Comparison of ENCODE assay signal across 9 cellular contexts in genomic region chr16:53080345-53081031, GRCh38. TPM values are rescaled to one million over a fixed set of nuclear protein-coding genes. Genes with fewer than 3 reads are reported as not detected.
DNase-seq lines count a peak whose midpoint lies in the region; ATAC-seq, FAIRE-seq and TF ChIP-seq lines count a peak whose summit lies in the region.
"Had no signal": no experiment of that assay in that cellular context is flagged by ENCODE, and none has a peak within 500 bp of the region (broad histone marks: within the 10 kb centered on the region; RNA-seq: fewer than 3 reads in every experiment).

No MANE protein-coding gene starts in this region.

- H3K4me2 ChIP-seq in HepG2 (ENCODE audit: low read depth, low read length), result no peak overlapping the region

- H3K27me3 Mint-ChIP-seq in chondrocyte (ENCODE audit: low read depth), result no peaks in the 10 kb centered on the region
- H3K27me3 Mint-ChIP-seq in CD8-positive, alpha-beta memory T cell, result no peaks in the 10 kb centered on the region

- no peak for TF ChIP-seq RAD21 in HepG2 (CRISPR knock-in tag; IDR thresholded peaks at IDR 0.05)

- peaks cover 1% of the 10 kb centered on the region for H3K36me3 Mint-ChIP-seq in chondrocyte (ENCODE audit: low read depth)
- peaks cover 8 to 14% (median 12%) of the 10 kb centered on the region in 3 donors for H3K36me3 Mint-ChIP-seq in CD8-positive, alpha-beta memory T cell

- no peak for TF ChIP-seq EP300 in HepG2 (IDR thresholded peaks at IDR 0.05; ENCODE audit: low read depth in 2 of 2, low read length in 2 of 2)
- TF ChIP-seq EP300 in HepG2 (CRISPR knock-in tag; IDR thresholded peaks at IDR 0.05; ENCODE audit: borderline replicate concordance), result no peak
- TF ChIP-seq EP300 in suprapubic skin (IDR thresholded peaks at IDR 0.05), result no peak

- ATAC-seq in HepG2 (peak; percentile 39; the same call in 2 of the 3 replicates), GM18517 (IDR thresholded peaks at IDR 0.05; ENCODE audit: unreplicated experiment) (no peak)
- ATAC-seq: T-cell had no signal

- H3K4me3 ChIP-seq in HepG2 (replicated peaks in 1 of 3; ENCODE audit: insufficient read depth in 1 of 3, low read depth in 2 of 3, low read length in 3 of 3), result no peak overlapping the region
- peak overlapping the region; percentile 4 for H3K4me3 ChIP-seq in suprapubic skin
- H3K4me3 ChIP-seq in CD8-positive, alpha-beta memory T cell (ENCODE audit: low read length), result no peak overlapping the region

- peak overlapping the region; percentile 44 for H3K4me3 Mint-ChIP-seq in chondrocyte (ENCODE audit: unreplicated experiment)
- peak overlapping the region in 1 of 7 donors; percentile 49 for H3K4me3 Mint-ChIP-seq in CD8-positive, alpha-beta memory T cell
- H3K4me3 Mint-ChIP-seq: T-cell had no signal

- WGBS in HepG2 (ENCODE audit: low lambda C conversion rate), result 91% methylated on average over 8 of the region's 8 CpGs
- 24% methylated on average over 8 of the region's 8 CpGs for WGBS in suprapubic skin

- POLR2A ChIA-PET in HepG2 (lab: Yijun Ruan, JAX), result interaction anchor here (0.6 kb wide), 1 partner anchor 423 kb away, joined by 3 read pairs; no protein-coding TSS in a partner anchor
- POLR2A ChIA-PET in CD8-positive, alpha-beta memory T cell (lab: Charles Lee), result no interaction called here

- peak; percentile 99 for DNase-seq in HPDE6-E6E7 (ENCODE audit: extremely low spot score)
- no peak for DNase-seq in chondrocyte (ENCODE audit: low spot score)
- DNase-seq in HepG2 (ENCODE audit: low spot score), result no peak
- peak in 1 of 2 donors; percentile 78 for DNase-seq in suprapubic skin (ENCODE audit: low spot score in 2 of 2)
- no peak for DNase-seq in stimulated activated CD4-positive, alpha-beta T cell treated with anti-CD3 and anti-CD28 coated beads, Interleukin-2, amount 100 ng/mL, for 48 hours
- DNase-seq in GM19239 (ENCODE audit: insufficient read length, low spot score), result no peak
- no peak for DNase-seq in CD8-positive, alpha-beta memory T cell
- DNase-seq: T-cell had no signal

- H3K79me2 ChIP-seq in HepG2 (ENCODE audit: insufficient read depth, low read length), result peaks cover 45% of the 10 kb centered on the region

- no peaks in the 10 kb centered on the region for H3K27me3 ChIP-seq in HepG2 (ENCODE audit: control insufficient read depth in 1 of 2, insufficient read depth in 2 of 2, low read length in 2 of 2)
- no peaks in the 10 kb centered on the region for H3K27me3 ChIP-seq in suprapubic skin
- no peaks in the 10 kb centered on the region for H3K27me3 ChIP-seq in CD8-positive, alpha-beta memory T cell (ENCODE audit: insufficient read depth, low read length, poor library complexity, severe bottlenecking)

- no peaks in the 10 kb centered on the region for H3K9me3 ChIP-seq in HepG2 (ENCODE audit: low read length)
- no peaks in the 10 kb centered on the region for H3K9me3 ChIP-seq in suprapubic skin
- H3K9me3 ChIP-seq in CD8-positive, alpha-beta memory T cell (ENCODE audit: low read length), result no peaks in the 10 kb centered on the region

- FAIRE-seq in HepG2 (lab: Jason Lieb, UNC), result no peak
- FAIRE-seq in GM19239 (lab: Jason Lieb, UNC), result no peak

- H3K9ac ChIP-seq in HepG2 (ENCODE audit: insufficient read depth, low read depth, low read length), result no peak overlapping the region

- intact Hi-C loops in HepG2 (cut with micrococcal nuclease; ENCODE audit: unreplicated experiment), result no loop called here

- peaks cover 77% of the 10 kb centered on the region for H3K4me1 Mint-ChIP-seq in chondrocyte (ENCODE audit: low read depth)
- peaks cover 18 to 29% (median 22%) of the 10 kb centered on the region in 3 donors for H3K4me1 Mint-ChIP-seq in CD8-positive, alpha-beta memory T cell
- H3K4me1 Mint-ChIP-seq: T-cell had no signal

- no peak overlapping the region for H2AFZ ChIP-seq in HepG2 (ENCODE audit: low read length)

- H3K9me3 Mint-ChIP-seq in chondrocyte (ENCODE audit: low read depth), result no peaks in the 10 kb centered on the region
- H3K9me3 Mint-ChIP-seq in CD8-positive, alpha-beta memory T cell, result no peaks in the 10 kb centered on the region
- H3K9me3 Mint-ChIP-seq: T-cell had no signal

- BruUV-seq in HepG2 (replicated peaks; lab: Mats Ljungman, UMichigan), result no TSS peak

- peaks cover 11% of the 10 kb centered on the region; the same call in 1 of the 2 replicates for H4K20me1 ChIP-seq in HepG2 (ENCODE audit: insufficient read depth, low read length)

- peak overlapping the region; percentile 93 for H3K27ac Mint-ChIP-seq in chondrocyte (ENCODE audit: unreplicated experiment)
- H3K27ac Mint-ChIP-seq in CD8-positive, alpha-beta memory T cell, result peak overlapping the region in 2 of 8 donors; percentile 8 to 32
- H3K27ac Mint-ChIP-seq: T-cell had no signal

- H3K36me3 ChIP-seq in HepG2 (replicated peaks in 1 of 2; ENCODE audit: control insufficient read depth in 1 of 2, insufficient read depth in 2 of 2, low read length in 2 of 2) (peaks cover 2 to 3% of the 10 kb centered on the region in 2 experiments; a peak in 2 of 5 replicates), suprapubic skin (no peaks in the 10 kb centered on the region)
- no peaks in the 10 kb centered on the region for H3K36me3 ChIP-seq in CD8-positive, alpha-beta memory T cell (ENCODE audit: insufficient read depth, low read length)

- in situ Hi-C loops in HepG2 (cut with HindIII; ENCODE audit: extremely low pct_ligation_motif_present, low pct_unique_long_range_greater_than_20kb), result no loop called here

- TF ChIP-seq POLR2A in HepG2 (IDR thresholded peaks at IDR 0.05; ENCODE audit: insufficient read depth in 1 of 2, low read depth in 2 of 2, low read length in 2 of 2) (no peak), suprapubic skin (IDR thresholded peaks at IDR 0.05) (no peak)

- peaks cover 13% of the 10 kb centered on the region for H3K4me1 ChIP-seq in HepG2 (ENCODE audit: insufficient read depth, low read length)
- peaks cover 68% of the 10 kb centered on the region for H3K4me1 ChIP-seq in suprapubic skin
- no peaks in the 10 kb centered on the region for H3K4me1 ChIP-seq in CD8-positive, alpha-beta memory T cell (ENCODE audit: insufficient read depth, low read length)

- H3K27ac ChIP-seq in HepG2 (ENCODE audit: extremely low read length, insufficient read depth, low read length), result no peak overlapping the region
- H3K27ac ChIP-seq in suprapubic skin, result peak overlapping the region; percentile 76
- H3K27ac ChIP-seq in CD8-positive, alpha-beta memory T cell (ENCODE audit: low read depth, low read length), result no peak overlapping the region

- CTCF ChIA-PET in HepG2 (lab: Yijun Ruan, JAX; ENCODE audit: low intra/inter-chr PET ratio, low total read pairs), result no interaction called here
- CTCF ChIA-PET in CD8-positive, alpha-beta memory T cell (lab: Charles Lee), result interaction anchor here (1.6 kb wide), 1 partner anchor 26 kb away, joined by 7 read pairs; the partner anchor contains the start of gene CHD9

- peak; percentile 7 for TF ChIP-seq CTCF in chondrocyte (IDR thresholded peaks at IDR 0.05)
- TF ChIP-seq CTCF in HepG2 (CRISPR knock-in tag; IDR thresholded peaks at IDR 0.05), result no peak
- TF ChIP-seq CTCF in suprapubic skin (IDR thresholded peaks at IDR 0.05), result no peak

RNA-seq across cellular contexts. Expression of gene CHD9, which starts 25.7 kb away (rescaled TPM):
- 68.6 to 116 TPM (median 72.7 TPM) in 3 replicates for total RNA-seq in chondrocyte
- total RNA-seq in HepG2 (2016; rRNA removed; fragmentation: Illumina TruSeq; extraction: Trizol), result 27.7 and 31.0 TPM in 2 replicates
- 27.5 and 34.1 TPM in 2 replicates for total RNA-seq in HepG2 (2016; cell fraction: cytosol; rRNA removed; fragmentation: Illumina TruSeq; extraction: Trizol; ENCODE audit: low read depth)
- 24.3 and 27.8 TPM in 2 replicates for total RNA-seq in HepG2 (2016; cell fraction: insoluble cytoplasmic fraction; rRNA removed; fragmentation: Illumina TruSeq; extraction: Trizol)
- total RNA-seq in HepG2 (2016; cell fraction: membrane; rRNA removed; fragmentation: Illumina TruSeq; extraction: Trizol), result 36.3 and 42.8 TPM in 2 replicates
- 59.7 and 62.9 TPM in 2 replicates for total RNA-seq in HepG2 (2016; cell fraction: nucleus; rRNA removed; fragmentation: Illumina TruSeq; extraction: Trizol)
- 15.6 and 23.4 TPM in 2 replicates for polyA plus RNA-seq in HepG2 (2011; rRNA removed)
- polyA plus RNA-seq in HepG2 (2011; cell fraction: cytosol; rRNA removed), result 4.6 and 8.3 TPM in 2 replicates
- 14.2 and 15.9 TPM in 2 replicates for polyA plus RNA-seq in HepG2 (2011; cell fraction: nucleus; rRNA removed)
- 12.6 and 14.0 TPM in 2 replicates for polyA plus RNA-seq in HepG2 (2012)
- polyA plus RNA-seq in HepG2 (2016; cell fraction: cytosol; fragmentation: Illumina TruSeq; extraction: Trizol; ENCODE audit: low read depth), result 3.8 and 4.6 TPM in 2 replicates
- polyA plus RNA-seq in HepG2 (2016; cell fraction: insoluble cytoplasmic fraction; fragmentation: Illumina TruSeq; extraction: Trizol; ENCODE audit: low read depth), result 13.8 and 14.0 TPM in 2 replicates
- polyA plus RNA-seq in HepG2 (2016; cell fraction: membrane; fragmentation: Illumina TruSeq; extraction: Trizol; ENCODE audit: low read depth), result 4.5 and 4.8 TPM in 2 replicates
- polyA plus RNA-seq in HepG2 (2016; cell fraction: nucleus; fragmentation: Illumina TruSeq; extraction: Trizol; ENCODE audit: insufficient read depth, low read depth), result 28.9 and 31.3 TPM in 2 replicates
- 41.1 and 58.0 TPM in 2 replicates for polyA minus RNA-seq in HepG2 (2011; rRNA and poly(A)+ RNA removed; ENCODE audit: low replicate concordance)
- polyA minus RNA-seq in HepG2 (2011; cell fraction: cytosol; rRNA and poly(A)+ RNA removed), result 25.3 and 26.6 TPM in 2 replicates
- 164 and 186 TPM in 2 replicates for polyA minus RNA-seq in HepG2 (2011; cell fraction: nucleus; rRNA and poly(A)+ RNA removed)
- 100 to 1,000 TPM in 1 of 4 donors, 10 to 100 TPM in 3; 56.6 to 129 (median 70.4) TPM for total RNA-seq in suprapubic skin
- 10 to 100 TPM; 17.4 to 21.8 TPM for total RNA-seq in CD8-positive, alpha-beta memory T cell
- 57.4 TPM for polyA plus RNA-seq in CD8-positive, alpha-beta memory T cell

RNA-seq across cellular contexts. Expression of gene CHD9NB, which starts 27.8 kb away (rescaled TPM):
- total RNA-seq in chondrocyte (0.85 to 3.1 TPM (median 1.5 TPM) in 3 replicates), HepG2 (2016; rRNA removed; fragmentation: Illumina TruSeq; extraction: Trizol) (0.18 and 0.34 TPM in 2 replicates), suprapubic skin (10 to 100 TPM in 3 of 4 donors, 1 to 10 TPM in 1; 8.7 to 33.3 (median 17.0) TPM)
- total RNA-seq in HepG2 (2016; cell fraction: cytosol; rRNA removed; fragmentation: Illumina TruSeq; extraction: Trizol; ENCODE audit: low read depth), result 0.18 and 0.30 TPM in 2 replicates
- 0.39 and 0.67 TPM in 2 replicates for total RNA-seq in HepG2 (2016; cell fraction: insoluble cytoplasmic fraction; rRNA removed; fragmentation: Illumina TruSeq; extraction: Trizol)
- 0.46 and 0.55 TPM in 2 replicates for total RNA-seq in HepG2 (2016; cell fraction: membrane; rRNA removed; fragmentation: Illumina TruSeq; extraction: Trizol)
- 0.59 and 0.72 TPM in 2 replicates for total RNA-seq in HepG2 (2016; cell fraction: nucleus; rRNA removed; fragmentation: Illumina TruSeq; extraction: Trizol)
- 0.05 and 0.17 TPM in 2 replicates for polyA plus RNA-seq in HepG2 (2011; rRNA removed)
- 0.10 and 0.13 TPM in 2 replicates for polyA plus RNA-seq in HepG2 (2011; cell fraction: cytosol; rRNA removed)
- polyA plus RNA-seq in HepG2 (2011; cell fraction: nucleus; rRNA removed), result 0.55 and 0.87 TPM in 2 replicates
- polyA plus RNA-seq in HepG2 (2012), result 0.28 and 0.34 TPM in 2 replicates
- polyA plus RNA-seq in HepG2 (2016; cell fraction: cytosol; fragmentation: Illumina TruSeq; extraction: Trizol; ENCODE audit: low read depth), result 0.19 and 0.37 TPM in 2 replicates
- 0.37 and 0.45 TPM in 2 replicates for polyA plus RNA-seq in HepG2 (2016; cell fraction: insoluble cytoplasmic fraction; fragmentation: Illumina TruSeq; extraction: Trizol; ENCODE audit: low read depth)
- 0.31 and 0.35 TPM in 2 replicates for polyA plus RNA-seq in HepG2 (2016; cell fraction: membrane; fragmentation: Illumina TruSeq; extraction: Trizol; ENCODE audit: low read depth)
- 0.37 and 0.73 TPM in 2 replicates for polyA plus RNA-seq in HepG2 (2016; cell fraction: nucleus; fragmentation: Illumina TruSeq; extraction: Trizol; ENCODE audit: insufficient read depth, low read depth)
- 0.46 and 0.47 TPM in 2 replicates for polyA minus RNA-seq in HepG2 (2011; rRNA and poly(A)+ RNA removed; ENCODE audit: low replicate concordance)
- not detected in 2 replicates for polyA minus RNA-seq in HepG2 (2011; cell fraction: cytosol; rRNA and poly(A)+ RNA removed)
- 1.2 and 3.3 TPM in 2 replicates for polyA minus RNA-seq in HepG2 (2011; cell fraction: nucleus; rRNA and poly(A)+ RNA removed)
- total RNA-seq in CD8-positive, alpha-beta memory T cell, result 1 to 10 TPM in 1 of 2 experiments, under 1 TPM in 1; 0.79 to 1.0 TPM
- polyA plus RNA-seq in CD8-positive, alpha-beta memory T cell, result not detected
- total RNA-seq: T-cell had no signal
